1 cellular context compared by ENCODE assay signal in the genomic region with DNA sequence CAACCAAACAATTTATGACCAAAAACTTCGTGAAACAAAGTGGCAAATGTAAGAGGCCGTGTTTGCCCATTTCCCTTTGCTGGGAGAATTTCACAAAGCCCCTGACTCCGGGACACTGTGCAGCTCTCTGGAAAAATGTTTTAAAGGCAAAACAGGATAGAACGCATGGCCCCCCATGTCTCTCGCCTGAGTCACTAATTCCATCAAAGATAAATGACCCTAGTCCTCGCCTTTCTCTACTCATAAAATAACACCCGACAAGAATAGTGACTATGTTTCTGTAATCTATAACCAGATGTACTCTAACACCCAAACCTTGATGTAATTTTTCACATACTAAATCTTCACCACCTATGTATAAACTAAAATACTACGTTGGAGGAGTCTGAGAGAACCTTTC.
TF ChIP-seq lines count a peak whose summit lies in the region.

No MANE protein-coding gene starts in this region.

TF ChIP-seq in GM12878, 131 proteins besides CTCF, POLR2A, EP300 and RAD21:
- TF ChIP-seq HSF1 (IDR thresholded peaks at IDR 0.05; ENCODE audit: low read depth, low read length) (no peak), MEF2A (IDR thresholded peaks at IDR 0.05; ENCODE audit: insufficient read depth, low read depth, low read length) (no peak), IKZF1 (conservative IDR thresholded peaks at IDR 0.05) (no peak), MXI1 (IDR thresholded peaks at IDR 0.05; ENCODE audit: low read depth, low read length) (no peak)
